In the genomic region with DNA sequence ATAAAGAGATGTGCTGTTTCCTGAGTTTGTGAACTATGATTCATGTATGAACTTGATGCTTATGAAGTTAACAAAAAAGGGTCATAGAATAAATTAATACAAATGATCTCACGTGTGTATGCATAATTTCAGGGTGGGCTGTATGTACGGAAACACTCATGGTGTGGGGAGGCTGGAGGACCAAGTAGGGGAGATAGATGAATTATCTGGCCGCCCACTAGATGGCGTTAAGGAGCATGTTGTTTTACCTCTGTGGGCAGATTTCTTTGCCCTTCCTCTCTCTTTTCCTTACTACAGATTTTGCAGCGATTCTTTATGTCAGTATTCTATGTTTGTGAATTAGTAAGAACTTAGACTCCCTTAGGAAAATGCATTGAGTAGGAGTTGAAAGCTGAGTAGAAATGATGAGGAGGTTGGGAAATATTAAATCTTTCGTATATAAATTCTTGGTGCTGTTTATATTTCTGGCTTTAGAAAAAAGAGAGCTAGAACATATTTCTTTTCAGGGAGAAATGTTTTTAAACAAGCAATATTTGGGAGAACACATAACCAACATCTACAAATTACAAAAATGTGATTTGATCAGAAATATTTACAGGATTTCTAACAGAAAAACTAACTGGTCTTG, we compare ENCODE assay signal across 8 cellular contexts. TPM values are rescaled to one million over a fixed set of nuclear protein-coding genes. Genes with fewer than 3 reads are reported as not detected.
DNase-seq lines count a peak whose midpoint lies in the region; ATAC-seq, FAIRE-seq and TF ChIP-seq lines count a peak whose summit lies in the region.

No MANE protein-coding gene starts in this region.

- TF ChIP-seq CTCF in astrocyte of the spinal cord (IDR thresholded peaks at IDR 0.05; ENCODE audit: low read depth, low read length) (peak; percentile 77), kidney (IDR thresholded peaks at IDR 0.05; ENCODE audit: borderline replicate concordance, extremely low read depth, insufficient read depth) (peak; percentile 42)

- DNase-seq in ELF-1 (ENCODE audit: low read depth, low spot score) (peak; percentile 30), M059J (ENCODE audit: low read depth) (peak; percentile 29), SW480 (ENCODE audit: low spot score) (peak; percentile 36), astrocyte of the spinal cord (ENCODE audit: low read depth, low spot score) (peak; percentile 50), kidney (no peak), cortex of kidney (lab: John Stamatoyannopoulos, UW) (no peak)
- DNase-seq in stimulated activated CD4-positive, alpha-beta T cell treated with anti-CD3 and anti-CD28 coated beads, TNF-alpha, amount 100 ng/mL, for 24 hours (ENCODE audit: low read depth in 3 of 3), result peak; percentile 15 to 37 (median 23)

- H3K36me3 ChIP-seq in kidney (ENCODE audit: control insufficient read depth in 1 of 2, insufficient read depth in 2 of 2, low read length in 2 of 2), result no peaks in the 10 kb centered on the region

- no peak overlapping the region for H3K9ac ChIP-seq in kidney (ENCODE audit: low read length in 2 of 2)

- H3K27ac ChIP-seq in kidney (ENCODE audit: low read depth in 2 of 2, low read length in 2 of 2), result no peak overlapping the region

- H3K4me1 ChIP-seq in kidney (ENCODE audit: control insufficient read depth in 1 of 2, insufficient read depth in 1 of 2, low read depth in 1 of 2, low read length in 2 of 2), result no peaks in the 10 kb centered on the region

- peak; percentile 38 for FAIRE-seq in kidney (lab: Jason Lieb, UNC)

- in situ Hi-C loops in astrocyte of the spinal cord (cut with HindIII; ENCODE audit: low sequenced_read_pairs), result no loop called here

- no peaks in the 10 kb centered on the region for H3K9me3 ChIP-seq in kidney (ENCODE audit: control insufficient read depth in 1 of 2, low read length in 2 of 2)

- ATAC-seq in GM21526 (IDR thresholded peaks at IDR 0.05; ENCODE audit: low FRiP score, unreplicated experiment), result peak; percentile 83

- intact Hi-C loops in kidney (cut with DNase I), result no loop called here

- H3K4me3 ChIP-seq in astrocyte of the spinal cord (ENCODE audit: low read depth, low read length), result no peak overlapping the region
- H3K4me3 ChIP-seq in kidney (ENCODE audit: low read length in 2 of 2), result no peak overlapping the region

RNA-seq across cellular contexts. Expression of gene TMTC4, which starts 47.4 kb away (rescaled TPM):
- total RNA-seq in M059J (2014; rRNA removed; shearing (Covaris generic)), result 8.7 and 11.0 TPM in 2 replicates
- 15.1 TPM for total RNA-seq in kidney
- polyA plus RNA-seq in kidney (ENCODE audit: insufficient read depth, low read depth, low replicate concordance), result 10.5 TPM

Comparison
In these comparisons a context has a peak if more than half of its experiments do, and no peak if none do; other contexts are left out.
1. DNase-seq: peak in ELF-1 (single experiment), M059J (single experiment), SW480 (single experiment), astrocyte of the spinal cord (single experiment) and stimulated activated CD4-positive, alpha-beta T cell treated with anti-CD3 and anti-CD28 coated beads, TNF-alpha, amount 100 ng/mL, for 24 hours (3 of 3); none in kidney (single experiment) and cortex of kidney (single experiment).